Comparison of ENCODE assay signal across 1 cellular context in the genomic region with DNA sequence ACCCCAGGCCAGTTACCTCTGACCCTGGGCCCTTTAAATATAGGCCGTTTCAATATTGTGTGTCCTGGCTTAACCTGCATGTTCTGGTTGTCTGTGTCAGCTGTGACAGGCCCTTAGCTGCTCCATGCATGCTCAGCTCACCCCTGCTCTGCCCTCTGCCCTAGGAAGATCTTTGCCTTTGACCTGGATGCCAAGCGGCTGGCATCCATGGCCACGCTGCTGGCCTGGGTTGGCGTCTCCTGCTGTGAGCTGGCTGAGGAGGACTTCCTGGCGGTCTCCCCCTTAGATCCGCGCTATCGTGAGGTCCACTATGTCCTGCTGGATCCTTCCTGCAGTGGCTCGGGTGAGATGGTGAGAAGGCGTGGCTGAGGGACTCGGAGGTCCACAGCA. TPM values are rescaled to one million over a fixed set of nuclear protein-coding genes. Genes with fewer than 3 reads are reported as not detected.
"Had no signal": no experiment of that assay in that cellular context is flagged by ENCODE, and none has a peak within 500 bp of the region (broad histone marks: within the 10 kb centered on the region; RNA-seq: fewer than 3 reads in every experiment).

No MANE protein-coding gene starts in this region.

RNA-seq across cellular contexts. Expression of gene TRIM73, which starts 20.0 kb away (rescaled TPM):
- total RNA-seq: HT1080 had no signal
